11 cellular contexts compared by ENCODE assay signal in the genomic region with DNA sequence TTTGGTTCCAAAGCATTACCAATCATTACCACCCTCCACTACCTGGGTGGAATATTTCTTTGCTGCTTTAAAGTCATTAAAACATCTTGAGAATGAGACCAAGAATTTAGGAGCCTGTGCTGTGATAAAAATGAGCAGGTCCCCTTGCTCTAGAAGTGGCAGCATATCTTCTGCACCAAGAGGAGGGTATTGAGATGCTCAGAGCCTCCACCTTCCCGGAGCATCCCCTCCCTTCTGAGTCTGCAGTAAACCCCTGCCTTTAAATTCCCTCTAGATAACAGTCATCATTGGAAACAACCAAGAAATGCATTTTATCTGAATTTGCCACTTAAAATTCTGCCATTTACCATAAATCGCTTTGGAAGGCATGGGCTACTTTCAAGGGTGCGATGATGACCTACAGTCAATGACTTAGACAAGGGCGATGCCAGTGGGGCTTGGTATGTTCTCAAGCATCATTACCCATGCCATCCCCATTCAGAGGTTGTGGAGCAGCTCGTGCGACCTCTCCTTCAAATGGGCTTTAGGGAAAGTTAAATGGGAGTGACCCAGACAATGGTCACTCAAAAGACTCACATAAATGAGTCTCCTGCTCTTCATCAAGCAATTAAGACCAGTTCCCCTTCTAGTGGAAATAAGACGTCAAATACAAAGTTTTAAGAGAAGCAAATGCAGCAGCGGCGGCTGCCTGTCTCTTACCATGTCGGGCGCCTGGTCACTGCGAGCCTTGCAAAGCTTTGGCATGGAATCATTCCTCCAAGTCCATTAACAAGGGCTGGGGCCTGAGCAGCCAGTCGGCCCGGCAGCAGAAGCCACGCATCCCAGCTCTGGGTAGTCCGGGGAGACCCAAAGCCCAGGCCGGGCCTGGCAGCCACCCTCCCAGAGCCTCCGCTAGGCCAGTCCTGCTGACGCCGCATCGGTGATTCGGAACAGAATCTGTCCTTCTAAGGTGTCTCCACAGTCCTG.
A peak's percentile ranks its signal among the peaks of the same experiment; 100 is the strongest.
DNase-seq lines count a peak whose midpoint lies in the region; ATAC-seq and TF ChIP-seq lines count a peak whose summit lies in the region.
"Had no signal": no experiment of that assay in that cellular context is flagged by ENCODE, and none has a peak within 500 bp of the region (broad histone marks: within the 10 kb centered on the region; RNA-seq: fewer than 3 reads in every experiment).

No MANE protein-coding gene starts in this region.

- H3K79me2 ChIP-seq in osteoblast (ENCODE audit: insufficient read depth, low read length) = no peaks in the 10 kb centered on the region

- H3K4me2 ChIP-seq in osteoblast (ENCODE audit: insufficient read depth, low read length) = no peak overlapping the region
- H3K4me2 ChIP-seq: neural progenitor cell had no signal

- H3K36me3 ChIP-seq in CD8-positive, alpha-beta memory T cell (ENCODE audit: insufficient read depth, low read length) = no peaks in the 10 kb centered on the region
- H3K36me3 ChIP-seq in osteoblast (ENCODE audit: insufficient read depth, low read length) = no peaks in the 10 kb centered on the region
- H3K36me3 ChIP-seq: neural progenitor cell, SJSA1 had no signal

- H3K27me3 Mint-ChIP-seq in CD8-positive, alpha-beta memory T cell = peaks cover 0 to 5% of the 10 kb centered on the region in 2 donors
- H3K27me3 Mint-ChIP-seq in IgD-negative memory B cell = no peaks in the 10 kb centered on the region
- no peaks in the 10 kb centered on the region for H3K27me3 Mint-ChIP-seq in activated naive CD8-positive, alpha-beta T cell

- DNase-seq in CD8-positive, alpha-beta memory T cell = peak in 2 of 5 donors; percentile 0 to 30
- DNase-seq in osteoblast (ENCODE audit: insufficient read length, low spot score, missing footprints) = peak; percentile 58
- DNase-seq in 8988T = no peak
- DNase-seq in stimulated activated CD4-positive, alpha-beta T cell treated with anti-CD3 and anti-CD28 coated beads, Interleukin-15, amount 100 ng/mL, for 24 hours = no peak
- no peak for DNase-seq in foreskin melanocyte
- DNase-seq: NCI-H2081 treated with DMSO at 0.1 percent for 48 hours had no signal

- H3K4me3 ChIP-seq in CD8-positive, alpha-beta memory T cell (ENCODE audit: low read length) = no peak overlapping the region
- H3K4me3 ChIP-seq in osteoblast (ENCODE audit: insufficient read depth, low read length) = no peak overlapping the region
- H3K4me3 ChIP-seq: neural progenitor cell, SJSA1 had no signal

- no peaks in the 10 kb centered on the region for H4K20me1 ChIP-seq in osteoblast (ENCODE audit: insufficient read depth, low read length)

- no peak overlapping the region for H2AFZ ChIP-seq in osteoblast (ENCODE audit: low read length)
- H2AFZ ChIP-seq: neural progenitor cell had no signal

- no peak for ATAC-seq in HG03025 (IDR thresholded peaks at IDR 0.05; ENCODE audit: low FRiP score, unreplicated experiment)

- H3K9me3 ChIP-seq in CD8-positive, alpha-beta memory T cell (ENCODE audit: low read length) = no peaks in the 10 kb centered on the region
- no peaks in the 10 kb centered on the region for H3K9me3 ChIP-seq in osteoblast (ENCODE audit: low read depth, low read length)

- POLR2A ChIA-PET in CD8-positive, alpha-beta memory T cell (lab: Charles Lee) = no interaction called here

- H3K27ac ChIP-seq in CD8-positive, alpha-beta memory T cell (ENCODE audit: low read depth, low read length) = no peak overlapping the region
- no peak overlapping the region for H3K27ac ChIP-seq in osteoblast (ENCODE audit: low read depth, low read length)
- H3K27ac ChIP-seq: neural progenitor cell, SJSA1 had no signal

- no peaks in the 10 kb centered on the region for H3K36me3 Mint-ChIP-seq in CD8-positive, alpha-beta memory T cell
- H3K36me3 Mint-ChIP-seq in IgD-negative memory B cell = peaks cover 19% of the 10 kb centered on the region
- H3K36me3 Mint-ChIP-seq in activated naive CD8-positive, alpha-beta T cell = no peaks in the 10 kb centered on the region

- CTCF ChIA-PET in CD8-positive, alpha-beta memory T cell (lab: Charles Lee) = no interaction called here

- H3K27me3 ChIP-seq in CD8-positive, alpha-beta memory T cell (ENCODE audit: insufficient read depth, low read length, poor library complexity, severe bottlenecking) = no peaks in the 10 kb centered on the region
- no peaks in the 10 kb centered on the region for H3K27me3 ChIP-seq in osteoblast (ENCODE audit: insufficient read depth, low read length)
- H3K27me3 ChIP-seq: neural progenitor cell, SJSA1 had no signal

- peaks cover 42% of the 10 kb centered on the region for H3K4me1 ChIP-seq in CD8-positive, alpha-beta memory T cell (ENCODE audit: insufficient read depth, low read length)
- no peaks in the 10 kb centered on the region for H3K4me1 ChIP-seq in osteoblast (ENCODE audit: insufficient read depth, low read length)
- H3K4me1 ChIP-seq: neural progenitor cell, SJSA1 had no signal

- H3K27ac Mint-ChIP-seq in CD8-positive, alpha-beta memory T cell = peak overlapping the region in 7 of 8 donors; percentile 64 to 85 (median 74)
- peak overlapping the region; percentile 92 to 98 (median 98) for H3K27ac Mint-ChIP-seq in IgD-negative memory B cell
- peak overlapping the region; percentile 96 for H3K27ac Mint-ChIP-seq in activated naive CD8-positive, alpha-beta T cell
- H3K27ac Mint-ChIP-seq: neural progenitor cell had no signal

- H3K9me3 Mint-ChIP-seq in CD8-positive, alpha-beta memory T cell = no peaks in the 10 kb centered on the region
- peaks cover 0 to 5% (median 0%) of the 10 kb centered on the region in 3 donors for H3K9me3 Mint-ChIP-seq in IgD-negative memory B cell
- no peaks in the 10 kb centered on the region for H3K9me3 Mint-ChIP-seq in activated naive CD8-positive, alpha-beta T cell (ENCODE audit: low read depth)

- TF ChIP-seq CTCF in osteoblast (IDR thresholded peaks at IDR 0.05; ENCODE audit: extremely low read depth, low read depth, low read length) = no peak

- H3K4me3 Mint-ChIP-seq in CD8-positive, alpha-beta memory T cell = peak overlapping the region in 5 of 7 donors; percentile 51 to 82 (median 65)
- peak overlapping the region; percentile 89 to 100 (median 100) for H3K4me3 Mint-ChIP-seq in IgD-negative memory B cell
- H3K4me3 Mint-ChIP-seq in activated naive CD8-positive, alpha-beta T cell = peak overlapping the region; percentile 83
- H3K4me3 Mint-ChIP-seq: neural progenitor cell had no signal

- H3K4me1 Mint-ChIP-seq in CD8-positive, alpha-beta memory T cell = peaks cover 41 to 77% (median 63%) of the 10 kb centered on the region in 3 donors
- no peaks in the 10 kb centered on the region for H3K4me1 Mint-ChIP-seq in IgD-negative memory B cell
- peaks cover 35% of the 10 kb centered on the region for H3K4me1 Mint-ChIP-seq in activated naive CD8-positive, alpha-beta T cell (ENCODE audit: low read depth)
- H3K4me1 Mint-ChIP-seq: neural progenitor cell had no signal
